Comparison of ENCODE assay signal across 12 cellular contexts in the genomic region with DNA sequence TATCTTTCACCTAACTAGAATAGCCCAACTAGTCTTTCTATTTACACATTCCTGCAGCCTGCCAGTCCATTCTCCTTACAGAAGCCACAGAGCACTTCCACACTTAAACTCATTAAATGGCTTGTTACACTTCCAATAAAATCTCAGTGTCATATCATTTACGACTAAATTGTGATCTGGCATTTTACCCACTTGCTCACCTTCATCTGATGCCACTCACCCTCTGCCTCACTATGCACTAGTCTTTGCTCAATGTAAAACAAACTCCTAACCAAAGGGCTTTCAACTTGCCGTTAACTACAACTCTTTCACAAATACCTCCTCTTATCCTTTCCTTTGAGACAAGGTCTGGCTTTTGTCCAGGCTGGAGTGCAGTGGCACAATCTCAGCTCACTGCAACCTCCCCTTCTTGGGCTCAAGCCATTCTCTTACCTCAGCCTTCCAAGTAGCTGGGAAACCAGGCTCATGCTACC. TPM values are rescaled to one million over a fixed set of nuclear protein-coding genes. Genes with fewer than 3 reads are reported as not detected.
DNase-seq lines count a peak whose midpoint lies in the region; ATAC-seq and TF ChIP-seq lines count a peak whose summit lies in the region.
"Had no signal": no experiment of that assay in that cellular context is flagged by ENCODE, and none has a peak within 500 bp of the region (broad histone marks: within the 10 kb centered on the region; RNA-seq: fewer than 3 reads in every experiment).

No MANE protein-coding gene starts in this region.

- peaks cover 0 to 13% (median 7%) of the 10 kb centered on the region in 3 donors for H3K4me1 ChIP-seq in gastroesophageal sphincter

- no peak for TF ChIP-seq EP300 in gastroesophageal sphincter (IDR thresholded peaks at IDR 0.05)

- WGBS in gastroesophageal sphincter (ENCODE audit: low coverage in 1 of 2), 2 donors = 34 to 51% methylated on average over 2 of the region's 2 CpGs

- no peak for TF ChIP-seq POLR2A in gastroesophageal sphincter (IDR thresholded peaks at IDR 0.05)

- no peak overlapping the region for H3K27ac ChIP-seq in gastroesophageal sphincter

- no peak for TF ChIP-seq CTCF in gastroesophageal sphincter (IDR thresholded peaks at IDR 0.05)
- no peak for TF ChIP-seq CTCF in omental fat pad (IDR thresholded peaks at IDR 0.05)

- no peak overlapping the region for H3K4me3 ChIP-seq in gastroesophageal sphincter

- DNase-seq in ELF-1 (ENCODE audit: low read depth, low spot score) = peak; percentile 57
- DNase-seq in NCI-H446 (lab: John Stamatoyannopoulos, UW) = peak; percentile 3 to 53
- no peak for DNase-seq in omental fat pad (ENCODE audit: low spot score)
- DNase-seq in activated effector memory CD4-positive, alpha-beta T cell treated with Interleukin-2 at 50 U/mL for 16 hours = no peak
- DNase-seq in T-helper 9 cell = no peak
- DNase-seq: CD4-positive, alpha-beta T cell; Karpas-422; NK-92 treated with Interleukin-12 subunit alpha and Interleukin-12 subunit beta, amount 100 ng/mL, for 24 hours had no signal

- no peaks in the 10 kb centered on the region for H3K27me3 ChIP-seq in gastroesophageal sphincter

- H3K9me3 ChIP-seq in gastroesophageal sphincter = no peaks in the 10 kb centered on the region

- peak; percentile 57 for ATAC-seq in gastroesophageal sphincter
- ATAC-seq in omental fat pad (ENCODE audit: low FRiP score) = peak; percentile 64
- ATAC-seq in GM21390 (IDR thresholded peaks at IDR 0.05; ENCODE audit: unreplicated experiment) = no peak
- no peak for ATAC-seq in HG03571 (IDR thresholded peaks at IDR 0.05; ENCODE audit: unreplicated experiment)
- ATAC-seq: esophagus mucosa had no signal

- peaks cover 0 to 15% of the 10 kb centered on the region in 2 donors for H3K36me3 ChIP-seq in gastroesophageal sphincter

RNA-seq across cellular contexts. Expression of gene YAF2, which starts 24.1 kb away (rescaled TPM):
- total RNA-seq in gastroesophageal sphincter (10 to 100 TPM; 16.5 to 42.3 (median 25.3) TPM), omental fat pad (10 to 100 TPM; 23.8 to 64.2 (median 27.8) TPM)

Comparison
In these comparisons a context has a peak if more than half of its experiments do, and no peak if none do; other contexts are left out.
1. DNase-seq: peak in ELF-1 (single experiment) and NCI-H446 (2 of 2); none in omental fat pad (single experiment), activated effector memory CD4-positive, alpha-beta T cell treated with Interleukin-2 at 50 U/mL for 16 hours (single experiment) and T-helper 9 cell (single experiment).
2. ATAC-seq: peak in gastroesophageal sphincter (single experiment) and omental fat pad (single experiment); none in GM21390 (single experiment) and HG03571 (single experiment).